Comparison of ENCODE assay signal across 1 cellular context in the genomic region with DNA sequence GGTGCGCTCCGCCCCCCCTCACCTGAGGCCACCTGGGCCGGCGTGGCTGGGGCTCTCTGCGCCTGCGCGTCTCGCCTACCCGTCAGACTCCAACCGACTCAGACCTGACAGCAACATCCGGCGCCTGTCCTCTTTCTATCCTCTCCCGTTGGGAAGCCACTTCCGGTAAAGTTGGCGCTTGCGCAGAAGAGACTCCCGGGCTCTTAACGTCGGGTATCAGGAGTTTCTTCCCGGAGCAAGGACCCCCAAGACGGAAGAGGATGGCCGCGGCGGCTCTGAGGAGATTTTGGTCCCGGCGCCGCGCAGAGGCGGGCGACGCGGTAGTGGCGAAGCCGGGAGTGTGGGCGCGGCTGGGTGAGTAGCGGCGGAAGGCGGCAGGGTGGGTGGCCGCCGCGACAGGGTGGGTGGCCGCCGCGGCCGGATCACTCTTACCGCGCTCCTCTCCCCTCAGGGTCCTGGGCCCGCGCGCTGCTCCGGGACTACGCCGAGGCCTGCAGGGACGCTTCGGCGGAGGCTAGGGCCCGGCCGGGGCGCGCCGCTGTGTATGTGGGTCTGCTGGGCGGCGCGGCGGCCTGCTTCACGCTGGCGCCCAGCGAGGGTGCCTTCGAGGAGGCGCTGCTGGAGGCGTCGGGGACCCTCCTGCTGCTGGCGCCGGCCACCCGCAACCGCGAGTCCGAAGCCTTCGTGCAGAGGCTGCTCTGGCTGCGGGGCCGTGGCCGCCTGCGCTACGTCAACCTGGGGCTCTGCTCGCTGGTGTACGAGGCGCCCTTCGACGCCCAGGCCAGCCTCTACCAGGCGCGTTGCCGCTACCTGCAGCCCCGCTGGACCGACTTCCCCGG.
A peak's percentile ranks its signal among the peaks of the same experiment; 100 is the strongest.
TF ChIP-seq lines count a peak whose summit lies in the region.

A gene (plus strand): TSS at position 249 of the 839 bp plus-strand sequence. CDS start 12 bp downstream, at position 261.
A gene (minus strand): TSS at position 77 of the 839 bp plus-strand sequence. CDS start 229 bp downstream, outside the sequence.

TF ChIP-seq in HCT116, 20 proteins besides CTCF, POLR2A, EP300 and RAD21 (continued from another document):
- TF ChIP-seq, protein P1, sequence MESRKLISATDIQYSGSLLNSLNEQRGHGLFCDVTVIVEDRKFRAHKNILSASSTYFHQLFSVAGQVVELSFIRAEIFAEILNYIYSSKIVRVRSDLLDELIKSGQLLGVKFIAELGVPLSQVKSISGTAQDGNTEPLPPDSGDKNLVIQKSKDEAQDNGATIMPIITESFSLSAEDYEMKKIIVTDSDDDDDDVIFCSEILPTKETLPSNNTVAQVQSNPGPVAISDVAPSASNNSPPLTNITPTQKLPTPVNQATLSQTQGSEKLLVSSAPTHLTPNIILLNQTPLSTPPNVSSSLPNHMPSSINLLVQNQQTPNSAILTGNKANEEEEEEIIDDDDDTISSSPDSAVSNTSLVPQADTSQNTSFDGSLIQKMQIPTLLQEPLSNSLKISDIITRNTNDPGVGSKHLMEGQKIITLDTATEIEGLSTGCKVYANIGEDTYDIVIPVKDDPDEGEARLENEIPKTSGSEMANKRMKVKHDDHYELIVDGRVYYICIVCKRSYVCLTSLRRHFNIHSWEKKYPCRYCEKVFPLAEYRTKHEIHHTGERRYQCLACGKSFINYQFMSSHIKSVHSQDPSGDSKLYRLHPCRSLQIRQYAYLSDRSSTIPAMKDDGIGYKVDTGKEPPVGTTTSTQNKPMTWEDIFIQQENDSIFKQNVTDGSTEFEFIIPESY (IDR thresholded peaks at IDR 0.05; ENCODE audit: extremely low read depth, insufficient replicate concordance, low read length), result peak; percentile 58
- peak; percentile 62 for TF ChIP-seq TCF7L2 (IDR thresholded peaks at IDR 0.05; ENCODE audit: borderline replicate concordance, extremely low read depth, insufficient read depth, insufficient read length)
- no peak for TF ChIP-seq CEBPB (IDR thresholded peaks at IDR 0.05; ENCODE audit: low read depth)
- TF ChIP-seq POLR2AphosphoS5 (IDR thresholded peaks at IDR 0.05; ENCODE audit: low read depth, low read length), result peak; percentile 86
- TF ChIP-seq EZH2 (IDR thresholded peaks at IDR 0.05), result no peak
- TF ChIP-seq FOSL1 (IDR thresholded peaks at IDR 0.05; ENCODE audit: low read depth), result no peak
- TF ChIP-seq, protein P2, sequence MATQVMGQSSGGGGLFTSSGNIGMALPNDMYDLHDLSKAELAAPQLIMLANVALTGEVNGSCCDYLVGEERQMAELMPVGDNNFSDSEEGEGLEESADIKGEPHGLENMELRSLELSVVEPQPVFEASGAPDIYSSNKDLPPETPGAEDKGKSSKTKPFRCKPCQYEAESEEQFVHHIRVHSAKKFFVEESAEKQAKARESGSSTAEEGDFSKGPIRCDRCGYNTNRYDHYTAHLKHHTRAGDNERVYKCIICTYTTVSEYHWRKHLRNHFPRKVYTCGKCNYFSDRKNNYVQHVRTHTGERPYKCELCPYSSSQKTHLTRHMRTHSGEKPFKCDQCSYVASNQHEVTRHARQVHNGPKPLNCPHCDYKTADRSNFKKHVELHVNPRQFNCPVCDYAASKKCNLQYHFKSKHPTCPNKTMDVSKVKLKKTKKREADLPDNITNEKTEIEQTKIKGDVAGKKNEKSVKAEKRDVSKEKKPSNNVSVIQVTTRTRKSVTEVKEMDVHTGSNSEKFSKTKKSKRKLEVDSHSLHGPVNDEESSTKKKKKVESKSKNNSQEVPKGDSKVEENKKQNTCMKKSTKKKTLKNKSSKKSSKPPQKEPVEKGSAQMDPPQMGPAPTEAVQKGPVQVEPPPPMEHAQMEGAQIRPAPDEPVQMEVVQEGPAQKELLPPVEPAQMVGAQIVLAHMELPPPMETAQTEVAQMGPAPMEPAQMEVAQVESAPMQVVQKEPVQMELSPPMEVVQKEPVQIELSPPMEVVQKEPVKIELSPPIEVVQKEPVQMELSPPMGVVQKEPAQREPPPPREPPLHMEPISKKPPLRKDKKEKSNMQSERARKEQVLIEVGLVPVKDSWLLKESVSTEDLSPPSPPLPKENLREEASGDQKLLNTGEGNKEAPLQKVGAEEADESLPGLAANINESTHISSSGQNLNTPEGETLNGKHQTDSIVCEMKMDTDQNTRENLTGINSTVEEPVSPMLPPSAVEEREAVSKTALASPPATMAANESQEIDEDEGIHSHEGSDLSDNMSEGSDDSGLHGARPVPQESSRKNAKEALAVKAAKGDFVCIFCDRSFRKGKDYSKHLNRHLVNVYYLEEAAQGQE (IDR thresholded peaks at IDR 0.05; ENCODE audit: low read depth), result no peak
- TF ChIP-seq, protein P3, sequence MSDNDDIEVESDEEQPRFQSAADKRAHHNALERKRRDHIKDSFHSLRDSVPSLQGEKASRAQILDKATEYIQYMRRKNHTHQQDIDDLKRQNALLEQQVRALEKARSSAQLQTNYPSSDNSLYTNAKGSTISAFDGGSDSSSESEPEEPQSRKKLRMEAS (IDR thresholded peaks at IDR 0.05), result peak; percentile 80
- peak; percentile 94 for TF ChIP-seq CBX3 (IDR thresholded peaks at IDR 0.05; ENCODE audit: low read depth)
- peak; percentile 61 for TF ChIP-seq SP1 (IDR thresholded peaks at IDR 0.05; ENCODE audit: low read depth)
- TF ChIP-seq, protein P4, sequence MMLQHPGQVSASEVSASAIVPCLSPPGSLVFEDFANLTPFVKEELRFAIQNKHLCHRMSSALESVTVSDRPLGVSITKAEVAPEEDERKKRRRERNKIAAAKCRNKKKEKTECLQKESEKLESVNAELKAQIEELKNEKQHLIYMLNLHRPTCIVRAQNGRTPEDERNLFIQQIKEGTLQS (IDR thresholded peaks at IDR 0.05), result no peak
- TF ChIP-seq EZH2phosphoT487 (IDR thresholded peaks at IDR 0.05; ENCODE audit: borderline replicate concordance), result no peak
- TF ChIP-seq SIN3A (IDR thresholded peaks at IDR 0.05; ENCODE audit: low read depth), result peak; percentile 78
